Comparison of ENCODE assay signal across 14 cellular contexts in genomic region chr4:134747108-134747805, GRCh38.
"Had no signal": no experiment of that assay in that cellular context is flagged by ENCODE, and none has a peak within 500 bp of the region (broad histone marks: within the 10 kb centered on the region; RNA-seq: fewer than 3 reads in every experiment).

No MANE protein-coding gene starts in this region.

- H3K9me3 ChIP-seq: ascending aorta, esophagus muscularis mucosa, lower lobe of right lung had no signal

- DNase-seq: activated CD4-positive, CD25-positive, alpha-beta regulatory T cell; activated naive CD4-positive, alpha-beta T cell treated with anti-CD3 and anti-CD28 coated beads, Interleukin-2, amount 10 ng/mL, durations not matched to agents 7 days and 5 days; activated T-cell treated with anti-CD3 and anti-CD28 coated beads for 4 hours; hypothalamus; left cardiac atrium; lower lobe of right lung; midbrain had no signal

- H3K4me1 ChIP-seq: ascending aorta, esophagus muscularis mucosa, lower lobe of right lung, parathyroid adenoma had no signal

- H3K27ac Mint-ChIP-seq: activated naive CD4-positive, alpha-beta T cell treated with anti-CD3 and anti-CD28 coated beads, Interleukin-2, amount 10 ng/mL, durations not matched to agents 7 days and 5 days; activated T-helper 17 cell treated with anti-CD3 and anti-CD28 coated beads, Interleukin-2, amount 50 U/mL, for 72 hours; stimulated activated memory B cell treated with anti-CD40 and anti-IgM and Interleukin-4, amounts not matched to agents 10 μg/mL and 1 μg/mL and 100 μg/mL, for 72 hours had no signal

- H3K27me3 ChIP-seq: ascending aorta, cardiac muscle cell, esophagus muscularis mucosa had no signal

- H3K36me3 Mint-ChIP-seq: activated naive CD4-positive, alpha-beta T cell treated with anti-CD3 and anti-CD28 coated beads, Interleukin-2, amount 10 ng/mL, durations not matched to agents 7 days and 5 days; stimulated activated memory B cell treated with anti-CD40 and anti-IgM and Interleukin-4, amounts not matched to agents 10 μg/mL and 1 μg/mL and 100 μg/mL, for 72 hours had no signal

- H3K27me3 Mint-ChIP-seq: activated naive CD4-positive, alpha-beta T cell treated with anti-CD3 and anti-CD28 coated beads, Interleukin-2, amount 10 ng/mL, durations not matched to agents 7 days and 5 days; activated T-helper 17 cell treated with anti-CD3 and anti-CD28 coated beads, Interleukin-2, amount 50 U/mL, for 72 hours; stimulated activated memory B cell treated with anti-CD40 and anti-IgM and Interleukin-4, amounts not matched to agents 10 μg/mL and 1 μg/mL and 100 μg/mL, for 72 hours had no signal

- ATAC-seq: activated T-helper 17 cell treated with anti-CD3 and anti-CD28 coated beads, Interleukin-2, amount 50 U/mL, for 72 hours; left cardiac atrium; lower lobe of right lung; stimulated activated memory B cell treated with anti-CD40 and anti-IgM and Interleukin-4, amounts not matched to agents 10 μg/mL and 1 μg/mL and 100 μg/mL, for 72 hours had no signal

- H3K27ac ChIP-seq: ascending aorta, cardiac muscle cell, esophagus muscularis mucosa, lower lobe of right lung, parathyroid adenoma had no signal

- H3K4me3 ChIP-seq: ascending aorta, cardiac muscle cell, esophagus muscularis mucosa, lower lobe of right lung had no signal

- H3K4me3 Mint-ChIP-seq: activated naive CD4-positive, alpha-beta T cell treated with anti-CD3 and anti-CD28 coated beads, Interleukin-2, amount 10 ng/mL, durations not matched to agents 7 days and 5 days; activated T-helper 17 cell treated with anti-CD3 and anti-CD28 coated beads, Interleukin-2, amount 50 U/mL, for 72 hours; stimulated activated memory B cell treated with anti-CD40 and anti-IgM and Interleukin-4, amounts not matched to agents 10 μg/mL and 1 μg/mL and 100 μg/mL, for 72 hours had no signal

- H3K4me1 Mint-ChIP-seq: activated naive CD4-positive, alpha-beta T cell treated with anti-CD3 and anti-CD28 coated beads, Interleukin-2, amount 10 ng/mL, durations not matched to agents 7 days and 5 days; activated T-helper 17 cell treated with anti-CD3 and anti-CD28 coated beads, Interleukin-2, amount 50 U/mL, for 72 hours; stimulated activated memory B cell treated with anti-CD40 and anti-IgM and Interleukin-4, amounts not matched to agents 10 μg/mL and 1 μg/mL and 100 μg/mL, for 72 hours had no signal

- FAIRE-seq: TTC549 had no signal

- H3K36me3 ChIP-seq: ascending aorta, cardiac muscle cell, esophagus muscularis mucosa, lower lobe of right lung had no signal
